ENCODE assay signal across 9 cellular contexts in genomic region chr11:47409440-47410403, GRCh38. TPM values are rescaled to one million over a fixed set of nuclear protein-coding genes. Genes with fewer than 3 reads are reported as not detected.
DNase-seq lines count a peak whose midpoint lies in the region; ATAC-seq, FAIRE-seq and TF ChIP-seq lines count a peak whose summit lies in the region.
"Had no signal": no experiment of that assay in that cellular context is flagged by ENCODE, and none has a peak within 500 bp of the region (broad histone marks: within the 10 kb centered on the region; RNA-seq: fewer than 3 reads in every experiment).

No MANE protein-coding gene starts in this region.

- H4K20me1 ChIP-seq in mammary epithelial cell (ENCODE audit: insufficient read depth, low read length), result no peaks in the 10 kb centered on the region

- TF ChIP-seq EP300 in A549 (IDR thresholded peaks at IDR 0.05), result no peak

- H3K36me3 ChIP-seq in mammary epithelial cell (ENCODE audit: insufficient read depth, low read length) (peaks cover 2% of the 10 kb centered on the region), muscle layer of colon (ENCODE audit: insufficient read depth, low read length) (peaks cover 16% of the 10 kb centered on the region)

- FAIRE-seq in A549 (lab: Jason Lieb, UNC), result no peak

- H3K4me3 ChIP-seq in A549, result peak overlapping the region; percentile 92
- peak overlapping the region; percentile 68 to 79 (median 70) for H3K4me3 ChIP-seq in mammary epithelial cell (replicated peaks in 1 of 3; ENCODE audit: insufficient read depth in 1 of 3, low read depth in 2 of 3, low read length in 3 of 3)
- peak overlapping the region; percentile 60 to 95 for H3K4me3 ChIP-seq in muscle layer of colon (ENCODE audit: low read depth in 1 of 2, low read length in 2 of 2)

- H3K27me3 ChIP-seq in mammary epithelial cell (ENCODE audit: insufficient read depth, low read length), result no peaks in the 10 kb centered on the region
- H3K27me3 ChIP-seq in muscle layer of colon (ENCODE audit: control insufficient read depth in 1 of 2, insufficient read depth in 2 of 2, low read length in 2 of 2), result no peaks in the 10 kb centered on the region

- TF ChIP-seq CTCF in A549 (IDR thresholded peaks at IDR 0.05) (no peak), mammary epithelial cell (conservative IDR thresholded peaks at IDR 0.05 in 1 of 2, IDR thresholded peaks at IDR 0.05 in 1 of 2; ENCODE audit: extremely low read depth in 1 of 2, insufficient read depth in 1 of 2, low read depth in 1 of 2, low read length in 2 of 2) (no peak)

- H3K9me3 ChIP-seq in A549 (no peaks in the 10 kb centered on the region), mammary epithelial cell (replicated peaks; ENCODE audit: insufficient read depth, low read length) (no peaks in the 10 kb centered on the region), muscle layer of colon (ENCODE audit: low read length) (no peaks in the 10 kb centered on the region)

- H3K9ac ChIP-seq in mammary epithelial cell (ENCODE audit: insufficient read depth, low read length), result peak overlapping the region; percentile 90
- H3K9ac ChIP-seq in muscle layer of colon (ENCODE audit: low read length), result peak overlapping the region; percentile 97

- dilution Hi-C loops in mammary epithelial cell (cut with HindIII; ENCODE audit: low sequenced_read_pairs), result loop anchor here (5.0 kb wide), 1 partner anchor 37 kb away; no protein-coding TSS in a partner anchor

- in situ Hi-C loops in mammary epithelial cell (cut with MboI; ENCODE audit: low sequenced_read_pairs in 2 of 2), result no loop called here

- ATAC-seq in A549 (no peak), GM18867 (IDR thresholded peaks at IDR 0.05; ENCODE audit: unreplicated experiment) (no peak), HG03342 (IDR thresholded peaks at IDR 0.05; ENCODE audit: unreplicated experiment) (no peak)

- 91% methylated on average over 32 of the region's 32 CpGs for WGBS in A549 (ENCODE audit: missing lambda C conversion rate)
- 59% methylated on average over 25 of the region's 32 CpGs for WGBS in mammary epithelial cell (ENCODE audit: low coverage, missing lambda C conversion rate)

- H3K27ac ChIP-seq in A549 (peak overlapping the region; percentile 89 to 92; a peak in 5 of 6 replicates), mammary epithelial cell (ENCODE audit: insufficient read depth, low read depth, low read length) (peak overlapping the region; percentile 88), muscle layer of colon (ENCODE audit: low read depth, low read length) (peak overlapping the region; percentile 94)

- DNase-seq in A549 (ENCODE audit: low read depth in 1 of 2, low spot score in 1 of 2) (no peak), HPDE6-E6E7 (ENCODE audit: extremely low spot score) (peak; percentile 48), mammary epithelial cell (peak; percentile 70), DMS 273 treated with DMSO at 0.1 percent for 48 hours (lab: John Stamatoyannopoulos, UW) (no peak), NCI-H1092 (lab: John Stamatoyannopoulos, UW) (no peak)

- CTCF ChIA-PET in A549 (lab: Yijun Ruan, JAX) (interaction anchor here (0.6 to 8.0 kb wide), 8 partner anchors 14 to 150 kb away, joined by 3 to 96 read pairs (median 4); partner anchors contain the start of gene PSMC3), mammary epithelial cell (lab: Charles Lee; ENCODE audit: low non-redundant PET) (no interaction called here)

- intact Hi-C loops in mammary epithelial cell (cut with micrococcal nuclease), result loop anchor here (1.0 to 5.0 kb wide), 3 partner anchors 17 to 232 kb away; partner anchors contain the start of genes ARFGAP2, MADD and PSMC3

- H3K4me1 ChIP-seq in A549, result peaks cover 19% of the 10 kb centered on the region
- H3K4me1 ChIP-seq in mammary epithelial cell (ENCODE audit: insufficient read depth, low read length), result peaks cover 46% of the 10 kb centered on the region
- H3K4me1 ChIP-seq in muscle layer of colon (ENCODE audit: insufficient read depth, low read length), result peaks cover 27% of the 10 kb centered on the region

- H2AFZ ChIP-seq in mammary epithelial cell (ENCODE audit: low read depth, low read length), result no peak overlapping the region

- H3K4me2 ChIP-seq in A549 (peak overlapping the region; percentile 94), mammary epithelial cell (ENCODE audit: insufficient read depth, low read depth, low read length) (peak overlapping the region; percentile 96)

- TF ChIP-seq RAD21 in A549 (conservative IDR thresholded peaks at IDR 0.05 in 1 of 2, IDR thresholded peaks at IDR 0.05 in 1 of 2), result no peak

- POLR2A ChIA-PET in A549 (lab: Yijun Ruan, JAX), result no interaction called here

- no peak for TF ChIP-seq POLR2A in A549 (IDR thresholded peaks at IDR 0.05; ENCODE audit: low read length)

- peaks cover 53% of the 10 kb centered on the region for H3K79me2 ChIP-seq in mammary epithelial cell (ENCODE audit: insufficient read depth, low read length)

- no TSS peak for BruUV-seq in mammary epithelial cell (replicated peaks; lab: Mats Ljungman, UMichigan)

TF ChIP-seq in A549, 52 proteins besides CTCF, POLR2A, EP300 and RAD21 (continues in another document):
- TF ChIP-seq CBX8 (IDR thresholded peaks at IDR 0.05) (no peak), ZSCAN20 (CRISPR knock-in tag; IDR thresholded peaks at IDR 0.05) (no peak), HES2 (IDR thresholded peaks at IDR 0.05) (no peak), TP53 (CRISPR knock-in tag; IDR thresholded peaks at IDR 0.05) (no peak), HOXB5 (CRISPR knock-in tag; IDR thresholded peaks at IDR 0.05) (no peak), RFX5 (IDR thresholded peaks at IDR 0.05) (no peak), HEYL (CRISPR knock-in tag; IDR thresholded peaks at IDR 0.05) (no peak), HMGXB4 (CRISPR knock-in tag; IDR thresholded peaks at IDR 0.05; ENCODE audit: borderline replicate concordance) (no peak), FOSL2 (IDR thresholded peaks at IDR 0.05) (no peak), FOSL2 (CRISPR knock-in tag; IDR thresholded peaks at IDR 0.05) (no peak), NPAS2 (CRISPR knock-in tag; IDR thresholded peaks at IDR 0.05; ENCODE audit: borderline replicate concordance) (no peak), CBX2 (IDR thresholded peaks at IDR 0.05; ENCODE audit: borderline replicate concordance, low read depth) (no peak)

RNA-seq across cellular contexts. Expression of gene SLC39A13, which starts 1.3 kb away (rescaled TPM):
- polyA plus RNA-seq in A549 (2011; rRNA removed), result 10.8 and 11.7 TPM in 2 replicates
- 29.6 and 43.5 TPM in 2 replicates for polyA plus RNA-seq in A549 (2012; cell fraction: cytosol; rRNA removed)
- polyA plus RNA-seq in A549 (2012; cell fraction: nucleus; rRNA removed), result 101 and 127 TPM in 2 replicates
- polyA plus RNA-seq in A549 (2017; fragmentation: RNase III; extraction: RNeasy Plus Mini Kit Qiagen cat#74134 plus additional on column Dnase treatment), result 29.7 to 35.4 TPM (median 35.2 TPM) in 3 replicates
- polyA minus RNA-seq in A549 (2011; rRNA and poly(A)+ RNA removed), result 7.3 and 7.7 TPM in 2 replicates
- 10 to 100 TPM; 55.5 to 97.2 TPM for total RNA-seq in mammary epithelial cell
- polyA plus RNA-seq in mammary epithelial cell, result 57.1 TPM
- 31.6 TPM for polyA minus RNA-seq in mammary epithelial cell

RNA-seq across cellular contexts. Expression of gene PSMC3, which starts 16.5 kb away (rescaled TPM):
- polyA plus RNA-seq in A549 (2011; rRNA removed), result 201 and 283 TPM in 2 replicates
- 199 and 231 TPM in 2 replicates for polyA plus RNA-seq in A549 (2012; cell fraction: cytosol; rRNA removed)
- polyA plus RNA-seq in A549 (2012; cell fraction: nucleus; rRNA removed), result 191 and 193 TPM in 2 replicates
- polyA plus RNA-seq in A549 (2017; fragmentation: RNase III; extraction: RNeasy Plus Mini Kit Qiagen cat#74134 plus additional on column Dnase treatment), result 342 to 383 TPM (median 371 TPM) in 3 replicates
- polyA minus RNA-seq in A549 (2011; rRNA and poly(A)+ RNA removed), result 120 and 124 TPM in 2 replicates
- 100 to 1,000 TPM in 1 of 2 donors, 10 to 100 TPM in 1; 72.7 to 142 TPM for total RNA-seq in mammary epithelial cell
- 168 TPM for polyA plus RNA-seq in mammary epithelial cell
- 202 TPM for polyA minus RNA-seq in mammary epithelial cell

RNA-seq across cellular contexts. Expression of gene SPI1, which starts 31.4 kb away (rescaled TPM):
- polyA plus RNA-seq in A549 (2011; rRNA removed) (not detected in 2 replicates), A549 (2017; fragmentation: RNase III; extraction: RNeasy Plus Mini Kit Qiagen cat#74134 plus additional on column Dnase treatment) (0.07 to 0.21 TPM (median 0.14 TPM) in 3 replicates), mammary epithelial cell (not detected)
- polyA plus RNA-seq in A549 (2012; cell fraction: cytosol; rRNA removed), result 0.07 and 0.09 TPM in 2 replicates
- polyA plus RNA-seq in A549 (2012; cell fraction: nucleus; rRNA removed), result 0.28 TPM in 1 of 2 replicates, not detected in the other
- not detected in 2 replicates for polyA minus RNA-seq in A549 (2011; rRNA and poly(A)+ RNA removed)
- not detected for total RNA-seq in mammary epithelial cell
- not detected for polyA minus RNA-seq in mammary epithelial cell
- total RNA-seq: T-helper 2 cell treated with Interferon-gamma antibody and Interleukin-4, amounts not matched to agents 100 ng/mL and 5 ng/mL, for 36 hours had no signal

RNA-seq across cellular contexts. Expression of gene RAPSN, which starts 39.2 kb away (rescaled TPM):
- polyA plus RNA-seq in A549 (2011; rRNA removed), result 0.08 and 0.12 TPM in 2 replicates
- 0.09 and 0.11 TPM in 2 replicates for polyA plus RNA-seq in A549 (2012; cell fraction: cytosol; rRNA removed)
- 1.2 TPM in 2 replicates for polyA plus RNA-seq in A549 (2012; cell fraction: nucleus; rRNA removed)
- polyA plus RNA-seq in A549 (2017; fragmentation: RNase III; extraction: RNeasy Plus Mini Kit Qiagen cat#74134 plus additional on column Dnase treatment), result 0.17 to 0.26 TPM (median 0.21 TPM) in 3 replicates
- 0.49 and 0.91 TPM in 2 replicates for polyA minus RNA-seq in A549 (2011; rRNA and poly(A)+ RNA removed)
- under 1 TPM; 0.17 to 0.99 TPM for total RNA-seq in mammary epithelial cell
- 0.05 TPM for polyA plus RNA-seq in mammary epithelial cell
- not detected for polyA minus RNA-seq in mammary epithelial cell

RNA-seq across cellular contexts. Expression of gene MYBPC3, which starts 57.2 kb away (rescaled TPM):
- polyA plus RNA-seq in A549 (2011; rRNA removed) (0.06 and 0.07 TPM in 2 replicates), A549 (2017; fragmentation: RNase III; extraction: RNeasy Plus Mini Kit Qiagen cat#74134 plus additional on column Dnase treatment) (0.04 to 0.07 TPM (median 0.05 TPM) in 3 replicates), mammary epithelial cell (not detected)
- polyA plus RNA-seq in A549 (2012; cell fraction: cytosol; rRNA removed), result 0.06 and 0.07 TPM in 2 replicates
- 0.17 and 0.19 TPM in 2 replicates for polyA plus RNA-seq in A549 (2012; cell fraction: nucleus; rRNA removed)
- polyA minus RNA-seq in A549 (2011; rRNA and poly(A)+ RNA removed), result 0.05 TPM in 1 of 2 replicates, not detected in the other
- total RNA-seq in mammary epithelial cell, result not detected
- polyA minus RNA-seq in mammary epithelial cell, result not detected
- total RNA-seq: T-helper 2 cell treated with Interferon-gamma antibody and Interleukin-4, amounts not matched to agents 100 ng/mL and 5 ng/mL, for 36 hours had no signal

Comparison
In these comparisons a context has a peak if more than half of its experiments do, and no peak if none do; other contexts are left out.
1. DNase-seq: peak in HPDE6-E6E7 (single experiment) and mammary epithelial cell (single experiment); none in A549 (0 of 2), DMS 273 treated with DMSO at 0.1 percent for 48 hours (single experiment) and NCI-H1092 (single experiment).
2. Peak in every context shown above with its lines, with median percentiles within 50 percentile points of each other: H3K27ac ChIP-seq and H3K4me3 ChIP-seq.